In the genomic region with DNA sequence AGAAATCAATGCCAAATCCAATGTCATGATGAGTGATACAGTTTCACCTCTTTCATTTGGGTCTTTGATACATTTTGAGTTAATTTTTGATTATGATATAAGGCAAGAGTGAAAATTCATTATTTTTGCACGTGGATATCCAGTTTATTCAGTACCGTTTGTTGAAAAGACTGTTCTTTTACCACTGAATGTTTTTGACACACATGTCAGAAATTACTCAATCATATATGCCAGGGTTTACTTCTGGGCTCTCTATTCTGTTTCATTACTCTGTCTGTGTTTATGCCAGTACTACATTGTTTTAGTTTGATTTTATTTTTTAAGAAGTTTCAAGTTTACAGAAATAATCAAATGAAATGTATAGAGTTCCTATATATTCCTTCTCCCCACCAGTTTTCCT, we compare ENCODE assay signal across 24 cellular contexts.
"Had no signal": no experiment of that assay in that cellular context is flagged by ENCODE, and none has a peak within 500 bp of the region (broad histone marks: within the 10 kb centered on the region; RNA-seq: fewer than 3 reads in every experiment).

No MANE protein-coding gene starts in this region.

- H3K36me3 ChIP-seq: stomach, suprapubic skin, thoracic aorta, thyroid gland, tibial artery, tibial nerve, transverse colon, upper lobe of left lung, upper lobe of right lung, uterus, vagina had no signal

- H3K4me1 ChIP-seq: suprapubic skin, testis, thyroid gland, tibial nerve, upper lobe of right lung, uterus, vagina had no signal

- H3K27me3 ChIP-seq: stomach, suprapubic skin, testis, thyroid gland, tibial artery, tibial nerve, transverse colon, upper lobe of left lung, upper lobe of right lung, uterus, vagina had no signal

- DNase-seq: stimulated activated CD4-positive, alpha-beta T cell treated with anti-CD3 and anti-CD28 coated beads, Interleukin-2, amount 100 ng/mL, for 48 hours; stimulated activated CD4-positive, alpha-beta T cell treated with anti-CD3 and anti-CD28 coated beads, Interleukin-4, amount 100 ng/mL, for 1 hour; stimulated activated CD4-positive, alpha-beta T cell treated with anti-CD3 and anti-CD28 coated beads, Interleukin-4, amount 100 ng/mL, for 24 hours; stimulated activated CD4-positive, alpha-beta T cell treated with anti-CD3 and anti-CD28 coated beads, Interleukin-4, amount 100 ng/mL, for 4 hours; stimulated activated CD8-positive, alpha-beta memory T cell treated with anti-CD3 and anti-CD28 coated beads, Interleukin-4, amount 100 ng/mL, for 48 hours; stimulated activated naive B cell treated with anti-CD40 and anti-IgM and Interleukin-4, amounts not matched to agents 10 μg/mL and 1 μg/mL and 100 μg/mL, for 72 hours; stimulated activated naive CD4-positive, alpha-beta T cell; stimulated activated naive CD4-positive, alpha-beta T cell treated with Interleukin-2 at 50 U/mL for 16 hours; stimulated activated naive CD8-positive, alpha-beta T cell treated with anti-CD3 and anti-CD28 coated beads, Interleukin-15, amount 100 ng/mL, for 72 hours; stimulated activated naive CD8-positive, alpha-beta T cell treated with anti-CD3 and anti-CD28 coated beads, Interleukin-15, Interleukin-2, amounts not matched to agents 100 U/mL and 50 U/mL, for 24 hours; stomach; substantia nigra; testis; thyroid gland; tibial artery; transverse colon; trophoblast cell; upper lobe of left lung; upper lobe of right lung; uterus had no signal

- H3K27ac ChIP-seq: stomach, suprapubic skin, testis, thoracic aorta, thyroid gland, tibial artery, tibial nerve, transverse colon, upper lobe of left lung, upper lobe of right lung, uterus, vagina had no signal

- H3K4me3 ChIP-seq: stomach, suprapubic skin, testis, thoracic aorta, thyroid gland, tibial artery, tibial nerve, transverse colon, upper lobe of left lung, upper lobe of right lung, uterus, vagina had no signal

- H3K9me3 ChIP-seq: suprapubic skin, testis, thoracic aorta, thyroid gland, transverse colon, upper lobe of right lung, uterus, vagina had no signal
